In genomic region chr11:4453118-4453517, GRCh38 we compare ENCODE assay signal across 8 cellular contexts. TPM values are rescaled to one million over a fixed set of nuclear protein-coding genes. Genes with fewer than 3 reads are reported as not detected.
"Had no signal": no experiment of that assay in that cellular context is flagged by ENCODE, and none has a peak within 500 bp of the region (broad histone marks: within the 10 kb centered on the region; RNA-seq: fewer than 3 reads in every experiment).

No MANE protein-coding gene starts in this region.

- DNase-seq: GM23248, GOT3, H7, HCEC 1CT had no signal

- H3K27ac ChIP-seq: GM23248 had no signal

- ATAC-seq: HepG2 had no signal

- H2AFZ ChIP-seq: GM23248 had no signal

- H3K9ac ChIP-seq: GM23248 had no signal

- FAIRE-seq: HepG2 had no signal

- H3K27ac Mint-ChIP-seq: IgD-negative memory B cell had no signal

- H3K4me3 ChIP-seq: GM23248 had no signal

RNA-seq across cellular contexts. Expression of gene OR52K2, which starts 4.0 kb away (rescaled TPM):
- total RNA-seq: GM23248, H4, H7, HepG2, HT1080 had no signal
- polyA plus RNA-seq: GM23248, HepG2, IgD-negative memory B cell had no signal

RNA-seq across cellular contexts. Expression of gene OR52K1, which starts 29.3 kb away (rescaled TPM):
- total RNA-seq: GM23248, H4, H7, HepG2, HT1080 had no signal
- polyA plus RNA-seq: GM23248, HepG2, IgD-negative memory B cell had no signal
